10 cellular contexts compared by ENCODE assay signal in genomic region chr16:20897253-20897896, GRCh38. TPM values are rescaled to one million over a fixed set of nuclear protein-coding genes. Genes with fewer than 3 reads are reported as not detected.
DNase-seq lines count a peak whose midpoint lies in the region; ATAC-seq and FAIRE-seq lines count a peak whose summit lies in the region.
"Had no signal": no experiment of that assay in that cellular context is flagged by ENCODE, and none has a peak within 500 bp of the region (broad histone marks: within the 10 kb centered on the region; RNA-seq: fewer than 3 reads in every experiment).

No MANE protein-coding gene starts in this region.

- FAIRE-seq in urothelium cell line (lab: Jason Lieb, UNC) = no peak

- no peaks in the 10 kb centered on the region for H3K9me3 ChIP-seq in HAP-1
- H3K9me3 ChIP-seq: SJCRH30 had no signal

- DNase-seq in activated CD4-positive, alpha-beta T cell treated with anti-CD3 and anti-CD28 coated beads for 36 hours = no peak
- DNase-seq in activated CD4-positive, alpha-beta T cell treated with anti-CD3 and anti-CD28 coated beads, Interleukin-2, amount 50 U/mL, for 1 hour = no peak
- DNase-seq in activated T-helper 1 cell treated with anti-CD3 and anti-CD28 coated beads, Interleukin-12 subunit alpha, Interleukin-12 subunit beta, Interleukin-2, Interleukin-4 antibody, amounts not matched to agents 30 ng/mL and 10 ng/mL and 1 ng/mL, durations not matched to agents 14 hours and 24 hours and 36 hours (ENCODE audit: low spot score) = no peak
- DNase-seq in glomerular visceral epithelial cell (ENCODE audit: extremely low spot score) (peak; percentile 34), urothelium cell line (ENCODE audit: low spot score) (no peak), HAP-1 (ENCODE audit: low spot score in 2 of 2) (no peak)
- no peak for DNase-seq in stimulated activated naive CD8-positive, alpha-beta T cell treated with anti-CD3 and anti-CD28 coated beads, Interleukin-15, amount 100 ng/mL, for 72 hours
- DNase-seq: NCI-H1048, SJCRH30 had no signal

- in situ Hi-C loops in HAP-1 (cut with MboI; ENCODE audit: low sequenced_read_pairs) = no loop called here

- H3K9me3 Mint-ChIP-seq in activated CD4-positive, alpha-beta T cell treated with anti-CD3 and anti-CD28 coated beads for 36 hours (ENCODE audit: low read depth) = no peaks in the 10 kb centered on the region
- no peaks in the 10 kb centered on the region for H3K9me3 Mint-ChIP-seq in activated T-helper 1 cell treated with anti-CD3 and anti-CD28 coated beads, Interleukin-12 subunit alpha, Interleukin-12 subunit beta, Interleukin-2, Interleukin-4 antibody, amounts not matched to agents 30 ng/mL and 10 ng/mL and 1 ng/mL, durations not matched to agents 14 hours and 24 hours and 36 hours
- no peaks in the 10 kb centered on the region for H3K9me3 Mint-ChIP-seq in stimulated activated naive CD8-positive, alpha-beta T cell treated with anti-CD3 and anti-CD28 coated beads, Interleukin-15, amount 100 ng/mL, for 72 hours

- H3K4me3 Mint-ChIP-seq in activated CD4-positive, alpha-beta T cell treated with anti-CD3 and anti-CD28 coated beads for 36 hours = no peak overlapping the region
- peak overlapping the region; percentile 90 for H3K4me3 Mint-ChIP-seq in activated T-helper 1 cell treated with anti-CD3 and anti-CD28 coated beads, Interleukin-12 subunit alpha, Interleukin-12 subunit beta, Interleukin-2, Interleukin-4 antibody, amounts not matched to agents 30 ng/mL and 10 ng/mL and 1 ng/mL, durations not matched to agents 14 hours and 24 hours and 36 hours
- H3K4me3 Mint-ChIP-seq in stimulated activated naive CD8-positive, alpha-beta T cell treated with anti-CD3 and anti-CD28 coated beads, Interleukin-15, amount 100 ng/mL, for 72 hours = peak overlapping the region; percentile 6 to 32

- peak overlapping the region; percentile 18 for H3K27ac Mint-ChIP-seq in activated CD4-positive, alpha-beta T cell treated with anti-CD3 and anti-CD28 coated beads for 36 hours
- peak overlapping the region; percentile 57 for H3K27ac Mint-ChIP-seq in activated T-helper 1 cell treated with anti-CD3 and anti-CD28 coated beads, Interleukin-12 subunit alpha, Interleukin-12 subunit beta, Interleukin-2, Interleukin-4 antibody, amounts not matched to agents 30 ng/mL and 10 ng/mL and 1 ng/mL, durations not matched to agents 14 hours and 24 hours and 36 hours
- no peak overlapping the region for H3K27ac Mint-ChIP-seq in stimulated activated naive CD8-positive, alpha-beta T cell treated with anti-CD3 and anti-CD28 coated beads, Interleukin-15, amount 100 ng/mL, for 72 hours

- no peaks in the 10 kb centered on the region for H3K27me3 ChIP-seq in HAP-1 (ENCODE audit: low read depth)
- H3K27me3 ChIP-seq: SJCRH30 had no signal

- H3K4me3 ChIP-seq in HAP-1 = no peak overlapping the region
- H3K4me3 ChIP-seq: SJCRH30 had no signal

- H3K4me1 ChIP-seq in HAP-1 = peaks cover 17% of the 10 kb centered on the region
- H3K4me1 ChIP-seq: SJCRH30 had no signal

- POLR2A ChIA-PET in activated CD4-positive, alpha-beta T cell treated with anti-CD3 and anti-CD28 coated beads for 36 hours (lab: Charles Lee) = no interaction called here

- no peaks in the 10 kb centered on the region for H3K27me3 Mint-ChIP-seq in activated CD4-positive, alpha-beta T cell treated with anti-CD3 and anti-CD28 coated beads for 36 hours
- no peaks in the 10 kb centered on the region for H3K27me3 Mint-ChIP-seq in activated T-helper 1 cell treated with anti-CD3 and anti-CD28 coated beads, Interleukin-12 subunit alpha, Interleukin-12 subunit beta, Interleukin-2, Interleukin-4 antibody, amounts not matched to agents 30 ng/mL and 10 ng/mL and 1 ng/mL, durations not matched to agents 14 hours and 24 hours and 36 hours (ENCODE audit: insufficient read depth)
- H3K27me3 Mint-ChIP-seq in stimulated activated naive CD8-positive, alpha-beta T cell treated with anti-CD3 and anti-CD28 coated beads, Interleukin-15, amount 100 ng/mL, for 72 hours = no peaks in the 10 kb centered on the region

- peaks cover 27% of the 10 kb centered on the region for H3K36me3 Mint-ChIP-seq in activated CD4-positive, alpha-beta T cell treated with anti-CD3 and anti-CD28 coated beads for 36 hours (ENCODE audit: low read depth)
- peaks cover 37% of the 10 kb centered on the region for H3K36me3 Mint-ChIP-seq in activated T-helper 1 cell treated with anti-CD3 and anti-CD28 coated beads, Interleukin-12 subunit alpha, Interleukin-12 subunit beta, Interleukin-2, Interleukin-4 antibody, amounts not matched to agents 30 ng/mL and 10 ng/mL and 1 ng/mL, durations not matched to agents 14 hours and 24 hours and 36 hours (ENCODE audit: low read depth)

- intact Hi-C loops in activated CD4-positive, alpha-beta T cell treated with anti-CD3 and anti-CD28 coated beads for 36 hours (cut with DNase I, micrococcal nuclease) = no loop called here
- intact Hi-C loops in activated T-helper 1 cell treated with anti-CD3 and anti-CD28 coated beads, Interleukin-12 subunit alpha, Interleukin-12 subunit beta, Interleukin-2, Interleukin-4 antibody, amounts not matched to agents 30 ng/mL and 10 ng/mL and 1 ng/mL, durations not matched to agents 14 hours and 24 hours and 36 hours (cut with micrococcal nuclease) = no loop called here

- peaks cover 34% of the 10 kb centered on the region for H3K4me1 Mint-ChIP-seq in activated CD4-positive, alpha-beta T cell treated with anti-CD3 and anti-CD28 coated beads for 36 hours
- peaks cover 50% of the 10 kb centered on the region for H3K4me1 Mint-ChIP-seq in activated T-helper 1 cell treated with anti-CD3 and anti-CD28 coated beads, Interleukin-12 subunit alpha, Interleukin-12 subunit beta, Interleukin-2, Interleukin-4 antibody, amounts not matched to agents 30 ng/mL and 10 ng/mL and 1 ng/mL, durations not matched to agents 14 hours and 24 hours and 36 hours (ENCODE audit: low read depth)
- H3K4me1 Mint-ChIP-seq in stimulated activated naive CD8-positive, alpha-beta T cell treated with anti-CD3 and anti-CD28 coated beads, Interleukin-15, amount 100 ng/mL, for 72 hours = peaks cover 48% of the 10 kb centered on the region

- H3K36me3 ChIP-seq in HAP-1 (replicated peaks) = peaks cover 8% of the 10 kb centered on the region

- no peak for ATAC-seq in activated CD4-positive, alpha-beta T cell treated with anti-CD3 and anti-CD28 coated beads for 36 hours
- no peak for ATAC-seq in stimulated activated naive CD8-positive, alpha-beta T cell treated with anti-CD3 and anti-CD28 coated beads, Interleukin-15, amount 100 ng/mL, for 72 hours
- no peak for ATAC-seq in GM18520 (IDR thresholded peaks at IDR 0.05; ENCODE audit: unreplicated experiment)

- CTCF ChIA-PET in activated CD4-positive, alpha-beta T cell treated with anti-CD3 and anti-CD28 coated beads for 36 hours (lab: Charles Lee) = interaction anchor here (0.8 to 1.7 kb wide), 2 partner anchors 23 to 42 kb away, joined by 3 to 5 read pairs; no protein-coding TSS in a partner anchor

RNA-seq across cellular contexts. Expression of gene DCUN1D3, which starts 2.8 kb away (rescaled TPM):
- 1 to 10 TPM; 4.2 to 5.1 TPM for total RNA-seq in activated CD4-positive, alpha-beta T cell treated with anti-CD3 and anti-CD28 coated beads for 36 hours
- total RNA-seq in activated T-helper 1 cell treated with anti-CD3 and anti-CD28 coated beads, Interleukin-12 subunit alpha, Interleukin-12 subunit beta, Interleukin-2, Interleukin-4 antibody, amounts not matched to agents 30 ng/mL and 10 ng/mL and 1 ng/mL, durations not matched to agents 14 hours and 24 hours and 36 hours = 14.5 and 16.7 TPM in 2 replicates

RNA-seq across cellular contexts. Expression of gene LYRM1, which starts 3.2 kb away (rescaled TPM):
- total RNA-seq in activated CD4-positive, alpha-beta T cell treated with anti-CD3 and anti-CD28 coated beads for 36 hours = 10 to 100 TPM; 24.7 to 29.5 TPM
- total RNA-seq in activated T-helper 1 cell treated with anti-CD3 and anti-CD28 coated beads, Interleukin-12 subunit alpha, Interleukin-12 subunit beta, Interleukin-2, Interleukin-4 antibody, amounts not matched to agents 30 ng/mL and 10 ng/mL and 1 ng/mL, durations not matched to agents 14 hours and 24 hours and 36 hours = 21.2 and 23.7 TPM in 2 replicates

Comparison
In these comparisons a context has a peak if more than half of its experiments do, and no peak if none do; other contexts are left out.
1. H3K27ac Mint-ChIP-seq: peak in activated CD4-positive, alpha-beta T cell treated with anti-CD3 and anti-CD28 coated beads for 36 hours (single experiment) and activated T-helper 1 cell treated with anti-CD3 and anti-CD28 coated beads, Interleukin-12 subunit alpha, Interleukin-12 subunit beta, Interleukin-2, Interleukin-4 antibody, amounts not matched to agents 30 ng/mL and 10 ng/mL and 1 ng/mL, durations not matched to agents 14 hours and 24 hours and 36 hours (single experiment); none in stimulated activated naive CD8-positive, alpha-beta T cell treated with anti-CD3 and anti-CD28 coated beads, Interleukin-15, amount 100 ng/mL, for 72 hours (0 of 2).